Comparison of ENCODE assay signal across 2 cellular contexts in the genomic region with DNA sequence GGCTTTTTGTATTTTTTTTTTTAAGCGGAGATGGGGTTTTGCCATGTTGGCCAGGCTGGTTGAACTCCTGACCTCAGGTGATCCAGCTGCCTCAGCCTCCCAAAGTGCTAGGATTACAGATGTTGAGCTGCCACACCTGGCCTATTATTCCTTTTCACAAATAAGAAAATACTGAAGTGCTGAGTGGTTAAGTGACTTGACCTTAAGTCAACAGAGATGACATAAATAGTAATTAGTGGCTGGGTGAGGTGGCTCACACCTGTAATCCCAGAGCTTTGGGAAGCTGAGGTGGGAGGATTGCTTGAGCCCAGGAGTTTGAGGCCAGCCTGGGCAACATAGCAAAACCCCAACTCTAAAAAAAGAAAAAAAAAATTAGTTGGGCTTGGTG.
TF ChIP-seq lines count a peak whose summit lies in the region.

No MANE protein-coding gene starts in this region.

TF ChIP-seq in HEK293, 187 proteins besides CTCF, POLR2A, EP300 and RAD21:
- TF ChIP-seq, protein P1, sequence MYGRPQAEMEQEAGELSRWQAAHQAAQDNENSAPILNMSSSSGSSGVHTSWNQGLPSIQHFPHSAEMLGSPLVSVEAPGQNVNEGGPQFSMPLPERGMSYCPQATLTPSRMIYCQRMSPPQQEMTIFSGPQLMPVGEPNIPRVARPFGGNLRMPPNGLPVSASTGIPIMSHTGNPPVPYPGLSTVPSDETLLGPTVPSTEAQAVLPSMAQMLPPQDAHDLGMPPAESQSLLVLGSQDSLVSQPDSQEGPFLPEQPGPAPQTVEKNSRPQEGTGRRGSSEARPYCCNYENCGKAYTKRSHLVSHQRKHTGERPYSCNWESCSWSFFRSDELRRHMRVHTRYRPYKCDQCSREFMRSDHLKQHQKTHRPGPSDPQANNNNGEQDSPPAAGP (tag by site-specific recombination; IDR thresholded peaks at IDR 0.05) = peak; percentile 46; the same call in 1 of the 2 replicates
- 0 out of 2 replicates have a peak, but pooled peaks have one; percentile 11 for TF ChIP-seq KLF1 (tag by site-specific recombination; IDR thresholded peaks at IDR 0.05)
- TF ChIP-seq SP7 (tag by site-specific recombination; IDR thresholded peaks at IDR 0.05) = peak; percentile 83
- 0 out of 2 replicates have a peak, but pooled peaks have one; percentile 20 for TF ChIP-seq ZSCAN23 (tag by site-specific recombination; IDR thresholded peaks at IDR 0.05)

TF ChIP-seq in K562, 482 proteins besides CTCF, POLR2A, EP300 and RAD21:
- peak in 1 of 2 experiments; percentile 75; a peak in 1 of 4 replicates for TF ChIP-seq FOXA3 (CRISPR knock-in tag; conservative IDR thresholded peaks at IDR 0.05 in 1 of 2, IDR thresholded peaks at IDR 0.05 in 1 of 2)
- TF ChIP-seq, protein P2, sequence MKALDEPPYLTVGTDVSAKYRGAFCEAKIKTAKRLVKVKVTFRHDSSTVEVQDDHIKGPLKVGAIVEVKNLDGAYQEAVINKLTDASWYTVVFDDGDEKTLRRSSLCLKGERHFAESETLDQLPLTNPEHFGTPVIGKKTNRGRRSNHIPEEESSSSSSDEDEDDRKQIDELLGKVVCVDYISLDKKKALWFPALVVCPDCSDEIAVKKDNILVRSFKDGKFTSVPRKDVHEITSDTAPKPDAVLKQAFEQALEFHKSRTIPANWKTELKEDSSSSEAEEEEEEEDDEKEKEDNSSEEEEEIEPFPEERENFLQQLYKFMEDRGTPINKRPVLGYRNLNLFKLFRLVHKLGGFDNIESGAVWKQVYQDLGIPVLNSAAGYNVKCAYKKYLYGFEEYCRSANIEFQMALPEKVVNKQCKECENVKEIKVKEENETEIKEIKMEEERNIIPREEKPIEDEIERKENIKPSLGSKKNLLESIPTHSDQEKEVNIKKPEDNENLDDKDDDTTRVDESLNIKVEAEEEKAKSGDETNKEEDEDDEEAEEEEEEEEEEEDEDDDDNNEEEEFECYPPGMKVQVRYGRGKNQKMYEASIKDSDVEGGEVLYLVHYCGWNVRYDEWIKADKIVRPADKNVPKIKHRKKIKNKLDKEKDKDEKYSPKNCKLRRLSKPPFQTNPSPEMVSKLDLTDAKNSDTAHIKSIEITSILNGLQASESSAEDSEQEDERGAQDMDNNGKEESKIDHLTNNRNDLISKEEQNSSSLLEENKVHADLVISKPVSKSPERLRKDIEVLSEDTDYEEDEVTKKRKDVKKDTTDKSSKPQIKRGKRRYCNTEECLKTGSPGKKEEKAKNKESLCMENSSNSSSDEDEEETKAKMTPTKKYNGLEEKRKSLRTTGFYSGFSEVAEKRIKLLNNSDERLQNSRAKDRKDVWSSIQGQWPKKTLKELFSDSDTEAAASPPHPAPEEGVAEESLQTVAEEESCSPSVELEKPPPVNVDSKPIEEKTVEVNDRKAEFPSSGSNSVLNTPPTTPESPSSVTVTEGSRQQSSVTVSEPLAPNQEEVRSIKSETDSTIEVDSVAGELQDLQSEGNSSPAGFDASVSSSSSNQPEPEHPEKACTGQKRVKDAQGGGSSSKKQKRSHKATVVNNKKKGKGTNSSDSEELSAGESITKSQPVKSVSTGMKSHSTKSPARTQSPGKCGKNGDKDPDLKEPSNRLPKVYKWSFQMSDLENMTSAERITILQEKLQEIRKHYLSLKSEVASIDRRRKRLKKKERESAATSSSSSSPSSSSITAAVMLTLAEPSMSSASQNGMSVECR (CRISPR knock-in tag; IDR thresholded peaks at IDR 0.05) = 0 out of 2 replicates have a peak, but pooled peaks have one; percentile 18
TF ChIP-seq in K562: peak in this region for 2; not testable (repeated sequence) for 480.
